ENCODE assay signal across 8 cellular contexts in genomic region chr1:171313835-171314320, GRCh38. TPM values are rescaled to one million over a fixed set of nuclear protein-coding genes. Genes with fewer than 3 reads are reported as not detected.
DNase-seq lines count a peak whose midpoint lies in the region; ATAC-seq and TF ChIP-seq lines count a peak whose summit lies in the region.

Gene FMO4, plus strand, starts transcription at chr1:171314183. Its CDS starts 5,643 bp downstream, at chr1:171319826.

- peaks cover 2% of the 10 kb centered on the region for H3K36me3 ChIP-seq in CD4-positive, CD25-positive, alpha-beta regulatory T cell (ENCODE audit: control insufficient read depth, insufficient read depth, low read length)
- no peaks in the 10 kb centered on the region for H3K36me3 ChIP-seq in lung (ENCODE audit: control insufficient read depth in 2 of 2, insufficient read depth in 2 of 2, low read length in 2 of 2)

- H3K4me3 Mint-ChIP-seq in CD4-positive, CD25-positive, alpha-beta regulatory T cell: peak within 1 kb of the TSS; percentile 75 to 93 (median 84)

- WGBS in lung, 2 donors: 0 to 1% methylated on average over 10 of the region's 10 CpGs

- no peaks in the 10 kb centered on the region for H3K27me3 ChIP-seq in CD4-positive, CD25-positive, alpha-beta regulatory T cell (ENCODE audit: control insufficient read depth, insufficient read depth, low read length)
- H3K27me3 ChIP-seq in lung (ENCODE audit: control insufficient read depth, insufficient read depth): no peaks in the 10 kb centered on the region

- H3K27me3 Mint-ChIP-seq in CD4-positive, CD25-positive, alpha-beta regulatory T cell: no peaks in the 10 kb centered on the region

- peak; percentile 100 for ATAC-seq in CD4-positive, CD25-positive, alpha-beta regulatory T cell (ENCODE audit: low read depth in 2 of 2)
- ATAC-seq in GM19397 (IDR thresholded peaks at IDR 0.05; ENCODE audit: unreplicated experiment) (peak; percentile 100), HG03565 (IDR thresholded peaks at IDR 0.05; ENCODE audit: unreplicated experiment) (peak; percentile 100), lung (ENCODE audit: insufficient read depth, low FRiP score) (peak; percentile 98)

- H3K4me1 ChIP-seq in CD4-positive, CD25-positive, alpha-beta regulatory T cell (ENCODE audit: control insufficient read depth, insufficient read depth, low read length, poor library complexity, severe bottlenecking): peaks cover 7% of the 10 kb centered on the region
- no peaks in the 10 kb centered on the region for H3K4me1 ChIP-seq in lung (ENCODE audit: control insufficient read depth in 2 of 2, insufficient read depth in 2 of 2, low read length in 2 of 2)

- peak within 1 kb of the TSS; percentile 76 to 93 (median 92) for H3K27ac Mint-ChIP-seq in CD4-positive, CD25-positive, alpha-beta regulatory T cell

- H3K9me3 Mint-ChIP-seq in CD4-positive, CD25-positive, alpha-beta regulatory T cell: peaks cover 0 to 2% (median 0%) of the 10 kb centered on the region in 7 donors

- H3K4me3 ChIP-seq in CD4-positive, CD25-positive, alpha-beta regulatory T cell (ENCODE audit: low read depth, low read length): peak within 1 kb of the TSS; percentile 88
- H3K4me3 ChIP-seq in lung: no peak within 1 kb of the TSS

- peak; percentile 79 to 97 (median 92) for DNase-seq in CD4-positive, CD25-positive, alpha-beta regulatory T cell
- peak; percentile 79 for DNase-seq in NCI-H748 (lab: John Stamatoyannopoulos, UW; ENCODE audit: unreplicated experiment)
- peak; percentile 40 to 86 for DNase-seq in activated CD4-positive, alpha-beta T cell treated with anti-CD3 and anti-CD28 coated beads, Interleukin-2, amount 50 U/mL, for 24 hours (ENCODE audit: low read depth in 1 of 2, low spot score in 1 of 2)
- peak; percentile 81 for DNase-seq in ecto neural progenitor cell (ENCODE audit: low spot score)
- DNase-seq in lung (ENCODE audit: low spot score): peak; percentile 96
- DNase-seq in stimulated activated CD4-positive, alpha-beta T cell treated with anti-CD3 and anti-CD28 coated beads, TNF-alpha, amount 100 ng/mL, for 48 hours (ENCODE audit: low read depth in 3 of 3): peak; percentile 60 to 78 (median 72)

- H3K27ac ChIP-seq in CD4-positive, CD25-positive, alpha-beta regulatory T cell (ENCODE audit: insufficient read depth, low read length, poor library complexity, severe bottlenecking): peak within 1 kb of the TSS; percentile 65
- peak within 1 kb of the TSS in 1 of 2 donors; percentile 64 for H3K27ac ChIP-seq in lung (ENCODE audit: low read depth in 1 of 2, low read length in 1 of 2)

- H3K36me3 Mint-ChIP-seq in CD4-positive, CD25-positive, alpha-beta regulatory T cell: peaks cover 7% of the 10 kb centered on the region

- peak; percentile 79 for TF ChIP-seq CTCF in lung (IDR thresholded peaks at IDR 0.05; ENCODE audit: control extremely low read depth, extremely low read depth)

- no peaks in the 10 kb centered on the region for H3K9me3 ChIP-seq in CD4-positive, CD25-positive, alpha-beta regulatory T cell (ENCODE audit: control insufficient read depth in 2 of 2, low read length in 2 of 2)
- no peaks in the 10 kb centered on the region for H3K9me3 ChIP-seq in lung (ENCODE audit: control insufficient read depth in 2 of 2, insufficient read depth in 1 of 2, low read length in 1 of 2)

- H3K4me1 Mint-ChIP-seq in CD4-positive, CD25-positive, alpha-beta regulatory T cell: peaks cover 0 to 27% (median 20%) of the 10 kb centered on the region in 4 donors

RNA-seq across cellular contexts. Expression of gene FMO4, which starts in this region (rescaled TPM):
- 2.0 TPM for total RNA-seq in CD4-positive, CD25-positive, alpha-beta regulatory T cell
- polyA plus RNA-seq in CD4-positive, CD25-positive, alpha-beta regulatory T cell: 1 to 10 TPM; 2.7 to 4.9 (median 3.7) TPM
- total RNA-seq in lung: 10 to 100 TPM in 1 of 2 donors, 1 to 10 TPM in 1; 2.7 to 12.5 TPM
- 1 to 10 TPM; 2.2 to 3.2 TPM for polyA plus RNA-seq in lung
